ENCODE assay signal across 19 cellular contexts in genomic region chr12:10574307-10574706, GRCh38. TPM values are rescaled to one million over a fixed set of nuclear protein-coding genes. Genes with fewer than 3 reads are reported as not detected.
DNase-seq lines count a peak whose midpoint lies in the region; ATAC-seq, FAIRE-seq and TF ChIP-seq lines count a peak whose summit lies in the region.
"Had no signal": no experiment of that assay in that cellular context is flagged by ENCODE, and none has a peak within 500 bp of the region (broad histone marks: within the 10 kb centered on the region; RNA-seq: fewer than 3 reads in every experiment).

No MANE protein-coding gene starts in this region.

- POLR2A ChIA-PET in activated CD8-positive, alpha-beta T cell treated with anti-CD3 and anti-CD28 coated beads for 36 hours (lab: Charles Lee) = no interaction called here
- POLR2A ChIA-PET in activated CD8-positive, alpha-beta T cell treated with anti-CD3 and anti-CD28 coated beads, Interleukin-2, amount 10 ng/mL, durations not matched to agents 7 days and 5 days (lab: Charles Lee) = no interaction called here
- POLR2A ChIA-PET in HepG2 (lab: Yijun Ruan, JAX) = no interaction called here

- intact Hi-C loops in activated CD8-positive, alpha-beta T cell treated with anti-CD3 and anti-CD28 coated beads for 36 hours (cut with micrococcal nuclease) = no loop called here
- intact Hi-C loops in HepG2 (cut with micrococcal nuclease; ENCODE audit: unreplicated experiment) = no loop called here

- no peaks in the 10 kb centered on the region for H3K27me3 Mint-ChIP-seq in activated CD8-positive, alpha-beta T cell treated with anti-CD3 and anti-CD28 coated beads for 36 hours
- no peaks in the 10 kb centered on the region for H3K27me3 Mint-ChIP-seq in activated CD8-positive, alpha-beta T cell treated with anti-CD3 and anti-CD28 coated beads, Interleukin-2, amount 10 ng/mL, durations not matched to agents 7 days and 5 days (ENCODE audit: low read depth)
- no peaks in the 10 kb centered on the region for H3K27me3 Mint-ChIP-seq in activated naive CD8-positive, alpha-beta T cell treated with anti-CD3 and anti-CD28 coated beads, Interleukin-2, amount 50 U/mL, for 24 hours
- H3K27me3 Mint-ChIP-seq in chondrocyte (ENCODE audit: low read depth) = no peaks in the 10 kb centered on the region
- H3K27me3 Mint-ChIP-seq: CD4-positive, alpha-beta T cell had no signal

- CTCF ChIA-PET in activated CD8-positive, alpha-beta T cell treated with anti-CD3 and anti-CD28 coated beads for 36 hours (lab: Charles Lee) = interaction anchor here (0.7 to 2.5 kb wide), 5 partner anchors 23 to 339 kb away, joined by 3 to 7 read pairs (median 3); no protein-coding TSS in a partner anchor
- CTCF ChIA-PET in activated CD8-positive, alpha-beta T cell treated with anti-CD3 and anti-CD28 coated beads, Interleukin-2, amount 10 ng/mL, durations not matched to agents 7 days and 5 days (lab: Charles Lee) = interaction anchor here (0.9 to 1.0 kb wide), 2 partner anchors 11 to 421 kb away, joined by 3 read pairs; no protein-coding TSS in a partner anchor
- CTCF ChIA-PET in HepG2 (lab: Yijun Ruan, JAX; ENCODE audit: low intra/inter-chr PET ratio, low total read pairs) = no interaction called here

- no peaks in the 10 kb centered on the region for H3F3A ChIP-seq in neural cell (ENCODE audit: insufficient read depth, low read length, poor library complexity, severe bottlenecking)

- TF ChIP-seq RAD21 in neural cell (conservative IDR thresholded peaks at IDR 0.05) (no peak), HepG2 (CRISPR knock-in tag; IDR thresholded peaks at IDR 0.05) (no peak)

- H3K9ac ChIP-seq in neural cell (ENCODE audit: low read length) (no peak overlapping the region), HepG2 (ENCODE audit: insufficient read depth, low read depth, low read length) (no peak overlapping the region)
- H3K9ac ChIP-seq: GM23248 had no signal

- H3K4me3 Mint-ChIP-seq in activated CD8-positive, alpha-beta T cell treated with anti-CD3 and anti-CD28 coated beads for 36 hours = no peak overlapping the region
- no peak overlapping the region for H3K4me3 Mint-ChIP-seq in activated CD8-positive, alpha-beta T cell treated with anti-CD3 and anti-CD28 coated beads, Interleukin-2, amount 10 ng/mL, durations not matched to agents 7 days and 5 days
- H3K4me3 Mint-ChIP-seq in activated naive CD8-positive, alpha-beta T cell treated with anti-CD3 and anti-CD28 coated beads, Interleukin-2, amount 50 U/mL, for 24 hours = no peak overlapping the region
- H3K4me3 Mint-ChIP-seq in chondrocyte (ENCODE audit: unreplicated experiment) = no peak overlapping the region
- H3K4me3 Mint-ChIP-seq: CD4-positive, alpha-beta T cell had no signal

- H3K9me2 ChIP-seq in neural cell (ENCODE audit: insufficient read depth, low read length) = no peaks in the 10 kb centered on the region

- H4K20me1 ChIP-seq in neural cell (ENCODE audit: insufficient read depth) (no peaks in the 10 kb centered on the region), HepG2 (ENCODE audit: insufficient read depth, low read length) (no peaks in the 10 kb centered on the region)

- peaks cover 28% of the 10 kb centered on the region for H3K36me3 Mint-ChIP-seq in activated CD8-positive, alpha-beta T cell treated with anti-CD3 and anti-CD28 coated beads for 36 hours (ENCODE audit: low read depth)
- peaks cover 51% of the 10 kb centered on the region for H3K36me3 Mint-ChIP-seq in activated CD8-positive, alpha-beta T cell treated with anti-CD3 and anti-CD28 coated beads, Interleukin-2, amount 10 ng/mL, durations not matched to agents 7 days and 5 days (ENCODE audit: low read depth)
- H3K36me3 Mint-ChIP-seq in activated naive CD8-positive, alpha-beta T cell treated with anti-CD3 and anti-CD28 coated beads, Interleukin-2, amount 50 U/mL, for 24 hours (ENCODE audit: low read depth) = peaks cover 30% of the 10 kb centered on the region
- H3K36me3 Mint-ChIP-seq in chondrocyte (ENCODE audit: low read depth) = peaks cover 2% of the 10 kb centered on the region

- no peak for TF ChIP-seq POLR2A in HepG2 (IDR thresholded peaks at IDR 0.05; ENCODE audit: insufficient read depth in 1 of 2, low read depth in 2 of 2, low read length in 2 of 2)

- TF ChIP-seq EP300 in neural cell (conservative IDR thresholded peaks at IDR 0.05; ENCODE audit: poor library complexity, severe bottlenecking) (peak; percentile 83), HepG2 (IDR thresholded peaks at IDR 0.05; ENCODE audit: low read depth in 2 of 2, low read length in 2 of 2) (no peak), HepG2 (CRISPR knock-in tag; IDR thresholded peaks at IDR 0.05; ENCODE audit: borderline replicate concordance) (no peak)

- H3K9me3 ChIP-seq in neural cell (ENCODE audit: low read length) (no peaks in the 10 kb centered on the region), HepG2 (ENCODE audit: low read length) (no peaks in the 10 kb centered on the region)
- H3K9me3 ChIP-seq: A549, HAP-1 had no signal

- peak overlapping the region; percentile 20 for H3K27ac Mint-ChIP-seq in activated CD8-positive, alpha-beta T cell treated with anti-CD3 and anti-CD28 coated beads for 36 hours
- H3K27ac Mint-ChIP-seq in activated CD8-positive, alpha-beta T cell treated with anti-CD3 and anti-CD28 coated beads, Interleukin-2, amount 10 ng/mL, durations not matched to agents 7 days and 5 days = no peak overlapping the region
- H3K27ac Mint-ChIP-seq in activated naive CD8-positive, alpha-beta T cell treated with anti-CD3 and anti-CD28 coated beads, Interleukin-2, amount 50 U/mL, for 24 hours = peak overlapping the region; percentile 14
- no peak overlapping the region for H3K27ac Mint-ChIP-seq in chondrocyte (ENCODE audit: unreplicated experiment)
- H3K27ac Mint-ChIP-seq: CD4-positive, alpha-beta T cell had no signal

- H3K4me2 ChIP-seq in neural cell (ENCODE audit: low read length) = no peak overlapping the region
- H3K4me2 ChIP-seq in HepG2 (ENCODE audit: low read depth, low read length) = no peak overlapping the region
- H3K4me2 ChIP-seq: A549 had no signal

- no peak overlapping the region for H3K4me3 ChIP-seq in neural cell (ENCODE audit: low read length)
- no peak overlapping the region for H3K4me3 ChIP-seq in HepG2 (replicated peaks in 1 of 3; ENCODE audit: insufficient read depth in 1 of 3, low read depth in 2 of 3, low read length in 3 of 3)
- H3K4me3 ChIP-seq: A549, GM23248, HAP-1 had no signal

- no peak for ATAC-seq in activated CD8-positive, alpha-beta T cell treated with anti-CD3 and anti-CD28 coated beads for 36 hours
- no peak for ATAC-seq in activated CD8-positive, alpha-beta T cell treated with anti-CD3 and anti-CD28 coated beads, Interleukin-2, amount 10 ng/mL, durations not matched to agents 7 days and 5 days
- no peak for ATAC-seq in activated naive CD8-positive, alpha-beta T cell treated with anti-CD3 and anti-CD28 coated beads, Interleukin-2, amount 50 U/mL, for 24 hours
- no peak for ATAC-seq in HepG2
- ATAC-seq: A549 had no signal

- TF ChIP-seq CTCF in activated CD8-positive, alpha-beta T cell treated with anti-CD3 and anti-CD28 coated beads for 36 hours (IDR thresholded peaks at IDR 0.05) = no peak
- TF ChIP-seq CTCF in neural cell (IDR thresholded peaks at IDR 0.05; ENCODE audit: poor library complexity, severe bottlenecking) (no peak), chondrocyte (IDR thresholded peaks at IDR 0.05) (no peak), HepG2 (CRISPR knock-in tag; IDR thresholded peaks at IDR 0.05) (no peak)

- no peak for DNase-seq in activated CD8-positive, alpha-beta T cell treated with anti-CD3 and anti-CD28 coated beads for 36 hours
- DNase-seq in activated CD8-positive, alpha-beta T cell treated with anti-CD3 and anti-CD28 coated beads, Interleukin-2, amount 10 ng/mL, durations not matched to agents 7 days and 5 days = no peak
- no peak for DNase-seq in activated naive CD8-positive, alpha-beta T cell treated with anti-CD3 and anti-CD28 coated beads, Interleukin-2, amount 50 U/mL, for 24 hours
- DNase-seq in chondrocyte (ENCODE audit: low spot score) (no peak), OCI-M1 (lab: John Stamatoyannopoulos, UW) (no peak), HepG2 (ENCODE audit: low spot score) (no peak)
- DNase-seq: AML-193; CD4-positive, alpha-beta T cell; DMS153; DMS79; GDM1; GM23248 had no signal

- FAIRE-seq in HepG2 (lab: Jason Lieb, UNC) = no peak
- FAIRE-seq: GM12892, GM18507 had no signal

- no peaks in the 10 kb centered on the region for H3K9me3 Mint-ChIP-seq in activated CD8-positive, alpha-beta T cell treated with anti-CD3 and anti-CD28 coated beads for 36 hours
- H3K9me3 Mint-ChIP-seq in activated CD8-positive, alpha-beta T cell treated with anti-CD3 and anti-CD28 coated beads, Interleukin-2, amount 10 ng/mL, durations not matched to agents 7 days and 5 days (ENCODE audit: insufficient read depth) = no peaks in the 10 kb centered on the region
- no peaks in the 10 kb centered on the region for H3K9me3 Mint-ChIP-seq in activated naive CD8-positive, alpha-beta T cell treated with anti-CD3 and anti-CD28 coated beads, Interleukin-2, amount 50 U/mL, for 24 hours
- H3K9me3 Mint-ChIP-seq in chondrocyte (ENCODE audit: low read depth) = no peaks in the 10 kb centered on the region
- H3K9me3 Mint-ChIP-seq: CD4-positive, alpha-beta T cell had no signal

- H3K4me1 Mint-ChIP-seq in activated CD8-positive, alpha-beta T cell treated with anti-CD3 and anti-CD28 coated beads for 36 hours (ENCODE audit: low read depth) = peaks cover 32% of the 10 kb centered on the region
- peaks cover 17% of the 10 kb centered on the region for H3K4me1 Mint-ChIP-seq in activated CD8-positive, alpha-beta T cell treated with anti-CD3 and anti-CD28 coated beads, Interleukin-2, amount 10 ng/mL, durations not matched to agents 7 days and 5 days (ENCODE audit: low read depth)
- H3K4me1 Mint-ChIP-seq in activated naive CD8-positive, alpha-beta T cell treated with anti-CD3 and anti-CD28 coated beads, Interleukin-2, amount 50 U/mL, for 24 hours = peaks cover 16% of the 10 kb centered on the region
- H3K4me1 Mint-ChIP-seq in chondrocyte (ENCODE audit: low read depth) = no peaks in the 10 kb centered on the region

- WGBS in HepG2 (ENCODE audit: low lambda C conversion rate) = 79% methylated on average over 2 of the region's 2 CpGs

- in situ Hi-C loops in HepG2 (cut with HindIII; ENCODE audit: extremely low pct_ligation_motif_present, low pct_unique_long_range_greater_than_20kb) = no loop called here

- H3K79me2 ChIP-seq in neural cell (replicated peaks; ENCODE audit: insufficient read depth, low read length) (no peaks in the 10 kb centered on the region), HepG2 (ENCODE audit: insufficient read depth, low read length) (no peaks in the 10 kb centered on the region)

- no peaks in the 10 kb centered on the region for H3K36me3 ChIP-seq in neural cell (ENCODE audit: insufficient read depth, low read length)
- H3K36me3 ChIP-seq in HepG2 (replicated peaks in 1 of 2; ENCODE audit: control insufficient read depth in 1 of 2, insufficient read depth in 2 of 2, low read length in 2 of 2) = no peaks in the 10 kb centered on the region
- H3K36me3 ChIP-seq: HAP-1 had no signal

- H3K4me1 ChIP-seq in HepG2 (ENCODE audit: insufficient read depth, low read length) = no peaks in the 10 kb centered on the region
- H3K4me1 ChIP-seq: HAP-1 had no signal

- no peak overlapping the region for H3K27ac ChIP-seq in neural cell (ENCODE audit: low read length)
- H3K27ac ChIP-seq in HepG2 (ENCODE audit: extremely low read length, insufficient read depth, low read length) = no peak overlapping the region
- H3K27ac ChIP-seq: 22Rv1, C4-2B, GM23248 had no signal

- no peaks in the 10 kb centered on the region for H3K27me3 ChIP-seq in neural cell (ENCODE audit: insufficient read depth, low read depth, low read length)
- no peaks in the 10 kb centered on the region for H3K27me3 ChIP-seq in HepG2 (ENCODE audit: control insufficient read depth in 1 of 2, insufficient read depth in 2 of 2, low read length in 2 of 2)

- no peak overlapping the region for H2AFZ ChIP-seq in neural cell (ENCODE audit: low read depth, low read length)
- no peak overlapping the region for H2AFZ ChIP-seq in HepG2 (ENCODE audit: low read length)
- H2AFZ ChIP-seq: GM23248 had no signal

- BruUV-seq in HepG2 (replicated peaks; lab: Mats Ljungman, UMichigan) = no TSS peak

RNA-seq across cellular contexts. Expression of gene MAGOHB, which starts 39.1 kb away (rescaled TPM):
- 10 to 100 TPM; 80.4 to 85.6 TPM for total RNA-seq in activated CD8-positive, alpha-beta T cell treated with anti-CD3 and anti-CD28 coated beads for 36 hours
- 10 to 100 TPM; 73.9 to 76.9 TPM for total RNA-seq in activated CD8-positive, alpha-beta T cell treated with anti-CD3 and anti-CD28 coated beads, Interleukin-2, amount 10 ng/mL, durations not matched to agents 7 days and 5 days
- 43.3 and 63.5 TPM in 2 replicates for polyA plus RNA-seq in neural cell
- 25.1 and 30.3 TPM in 2 replicates for polyA minus RNA-seq in neural cell
- total RNA-seq in chondrocyte = 32.7 to 40.9 TPM (median 35.8 TPM) in 3 replicates
- total RNA-seq in HepG2 (2016; rRNA removed; fragmentation: Illumina TruSeq; extraction: Trizol) = 49.8 and 84.5 TPM in 2 replicates
- 10.5 and 10.9 TPM in 2 replicates for total RNA-seq in HepG2 (2016; cell fraction: cytosol; rRNA removed; fragmentation: Illumina TruSeq; extraction: Trizol; ENCODE audit: low read depth)
- 55.7 and 91.3 TPM in 2 replicates for total RNA-seq in HepG2 (2016; cell fraction: insoluble cytoplasmic fraction; rRNA removed; fragmentation: Illumina TruSeq; extraction: Trizol)
- total RNA-seq in HepG2 (2016; cell fraction: membrane; rRNA removed; fragmentation: Illumina TruSeq; extraction: Trizol) = 17.1 and 20.0 TPM in 2 replicates
- 33.5 and 38.7 TPM in 2 replicates for total RNA-seq in HepG2 (2016; cell fraction: nucleus; rRNA removed; fragmentation: Illumina TruSeq; extraction: Trizol)
- polyA plus RNA-seq in HepG2 (2011; rRNA removed) = 5.3 and 7.0 TPM in 2 replicates
- 3.7 and 7.1 TPM in 2 replicates for polyA plus RNA-seq in HepG2 (2011; cell fraction: cytosol; rRNA removed)
- polyA plus RNA-seq in HepG2 (2011; cell fraction: nucleus; rRNA removed) = 6.3 and 7.9 TPM in 2 replicates
- polyA plus RNA-seq in HepG2 (2012) = 8.9 and 18.0 TPM in 2 replicates
- 12.2 and 13.0 TPM in 2 replicates for polyA plus RNA-seq in HepG2 (2016; cell fraction: cytosol; fragmentation: Illumina TruSeq; extraction: Trizol; ENCODE audit: low read depth)
- polyA plus RNA-seq in HepG2 (2016; cell fraction: insoluble cytoplasmic fraction; fragmentation: Illumina TruSeq; extraction: Trizol; ENCODE audit: low read depth) = 89.7 and 106 TPM in 2 replicates
- 17.7 and 17.9 TPM in 2 replicates for polyA plus RNA-seq in HepG2 (2016; cell fraction: membrane; fragmentation: Illumina TruSeq; extraction: Trizol; ENCODE audit: low read depth)
- 41.1 and 45.5 TPM in 2 replicates for polyA plus RNA-seq in HepG2 (2016; cell fraction: nucleus; fragmentation: Illumina TruSeq; extraction: Trizol; ENCODE audit: insufficient read depth, low read depth)
- 5.2 and 11.8 TPM in 2 replicates for polyA minus RNA-seq in HepG2 (2011; rRNA and poly(A)+ RNA removed; ENCODE audit: low replicate concordance)
- 3.0 and 6.7 TPM in 2 replicates for polyA minus RNA-seq in HepG2 (2011; cell fraction: cytosol; rRNA and poly(A)+ RNA removed)
- polyA minus RNA-seq in HepG2 (2011; cell fraction: nucleus; rRNA and poly(A)+ RNA removed) = 67.5 and 71.3 TPM in 2 replicates

Comparison
In these comparisons a context has a peak if more than half of its experiments do, and no peak if none do; other contexts are left out.
1. H3K27ac Mint-ChIP-seq: peak in activated CD8-positive, alpha-beta T cell treated with anti-CD3 and anti-CD28 coated beads for 36 hours (single experiment) and activated naive CD8-positive, alpha-beta T cell treated with anti-CD3 and anti-CD28 coated beads, Interleukin-2, amount 50 U/mL, for 24 hours (single experiment); none in activated CD8-positive, alpha-beta T cell treated with anti-CD3 and anti-CD28 coated beads, Interleukin-2, amount 10 ng/mL, durations not matched to agents 7 days and 5 days (single experiment) and chondrocyte (single experiment).